Comparison of ENCODE assay signal across 8 cellular contexts in genomic region chr6:37547564-37548061, GRCh38. TPM values are rescaled to one million over a fixed set of nuclear protein-coding genes. Genes with fewer than 3 reads are reported as not detected.
DNase-seq lines count a peak whose midpoint lies in the region; ATAC-seq and TF ChIP-seq lines count a peak whose summit lies in the region.

No MANE protein-coding gene starts in this region.

- peak; percentile 23 for DNase-seq in NCI-H2227 (lab: John Stamatoyannopoulos, UW; ENCODE audit: unreplicated experiment)
- no peak for DNase-seq in NCI-H2227 treated with DMSO at 0.1 percent for 48 hours (lab: John Stamatoyannopoulos, UW)
- DNase-seq in NCI-H1105 (lab: John Stamatoyannopoulos, UW), result peak; percentile 43
- DNase-seq in brain microvascular endothelial cell, result peak; percentile 27
- peak; percentile 72 for DNase-seq in prostate gland (ENCODE audit: low spot score)
- DNase-seq in DMS114 treated with DMSO at 0.1 percent for 48 hours (lab: John Stamatoyannopoulos, UW; ENCODE audit: unreplicated experiment), result no peak
- DNase-seq in upper lobe of right lung, result no peak
- no peak for DNase-seq in activated CD4-positive, alpha-beta T cell treated with anti-CD3 and anti-CD28 coated beads, Interleukin-2, amount 50 U/mL, for 48 hours

- H3K4me3 ChIP-seq in brain microvascular endothelial cell (ENCODE audit: low read depth, low read length), result no peak overlapping the region
- H3K4me3 ChIP-seq in prostate gland, result no peak overlapping the region
- H3K4me3 ChIP-seq in upper lobe of right lung, result no peak overlapping the region

- 35% methylated on average over 8 of the region's 8 CpGs for WGBS in prostate gland

- H3K9me3 ChIP-seq in prostate gland (no peaks in the 10 kb centered on the region), upper lobe of right lung (no peaks in the 10 kb centered on the region)

- no peaks in the 10 kb centered on the region for H3K36me3 ChIP-seq in brain microvascular endothelial cell (replicated peaks)
- H3K36me3 ChIP-seq in prostate gland, result no peaks in the 10 kb centered on the region
- no peaks in the 10 kb centered on the region for H3K36me3 ChIP-seq in upper lobe of right lung

- no peaks in the 10 kb centered on the region for H3K27me3 ChIP-seq in brain microvascular endothelial cell (replicated peaks)
- no peaks in the 10 kb centered on the region for H3K27me3 ChIP-seq in prostate gland (replicated peaks; ENCODE audit: insufficient read depth)
- H3K27me3 ChIP-seq in upper lobe of right lung, result peaks cover 9% of the 10 kb centered on the region

- no peak overlapping the region for H3K27ac ChIP-seq in brain microvascular endothelial cell
- peak overlapping the region in 1 of 2 donors; percentile 23 for H3K27ac ChIP-seq in prostate gland
- no peak overlapping the region for H3K27ac ChIP-seq in upper lobe of right lung

- no peak for TF ChIP-seq CTCF in brain microvascular endothelial cell (IDR thresholded peaks at IDR 0.05; ENCODE audit: low read depth, low read length, missing control alignments)
- no peak for TF ChIP-seq CTCF in prostate gland (IDR thresholded peaks at IDR 0.05)
- TF ChIP-seq CTCF in upper lobe of right lung (IDR thresholded peaks at IDR 0.05), result no peak

- intact Hi-C loops in prostate gland (cut with DNase I), result no loop called here
- intact Hi-C loops in upper lobe of right lung (cut with DNase I), result no loop called here

- ATAC-seq in upper lobe of right lung, result no peak

- in situ Hi-C loops in brain microvascular endothelial cell (cut with HindIII; ENCODE audit: low pct_ligation_motif_present, low sequenced_read_pairs), result no loop called here

- H3K4me1 ChIP-seq in prostate gland (replicated peaks) (no peaks in the 10 kb centered on the region), upper lobe of right lung (peaks cover 4% of the 10 kb centered on the region)

- TF ChIP-seq POLR2A in prostate gland (IDR thresholded peaks at IDR 0.05), result no peak

RNA-seq across cellular contexts. Expression of gene CCDC167, which starts 47.9 kb away (rescaled TPM):
- total RNA-seq in prostate gland (10 to 100 TPM; 46.9 to 54.6 TPM), upper lobe of right lung (12.9 TPM)

Comparison
In these comparisons a context has a peak if more than half of its experiments do, and no peak if none do; other contexts are left out.
1. DNase-seq: peak in NCI-H2227 (single experiment), NCI-H1105 (single experiment), brain microvascular endothelial cell (single experiment) and prostate gland (single experiment); none in NCI-H2227 treated with DMSO at 0.1 percent for 48 hours (single experiment), DMS114 treated with DMSO at 0.1 percent for 48 hours (single experiment), upper lobe of right lung (single experiment) and activated CD4-positive, alpha-beta T cell treated with anti-CD3 and anti-CD28 coated beads, Interleukin-2, amount 50 U/mL, for 48 hours (0 of 2).